Comparison of ENCODE assay signal across 9 cellular contexts in genomic region chr10:70331486-70332268, GRCh38. TPM values are rescaled to one million over a fixed set of nuclear protein-coding genes. Genes with fewer than 3 reads are reported as not detected.
DNase-seq lines count a peak whose midpoint lies in the region; ATAC-seq, FAIRE-seq and TF ChIP-seq lines count a peak whose summit lies in the region.
"Had no signal": no experiment of that assay in that cellular context is flagged by ENCODE, and none has a peak within 500 bp of the region (broad histone marks: within the 10 kb centered on the region; RNA-seq: fewer than 3 reads in every experiment).

No MANE protein-coding gene starts in this region.

- H3K36me3 ChIP-seq in lung (ENCODE audit: control insufficient read depth in 2 of 2, insufficient read depth in 2 of 2, low read length in 2 of 2) = no peaks in the 10 kb centered on the region

- H3K4me3 ChIP-seq in lung = no peak overlapping the region

- H3K9me3 Mint-ChIP-seq in CD4-positive, alpha-beta T cell = no peaks in the 10 kb centered on the region
- H3K9me3 Mint-ChIP-seq: neural crest cell had no signal

- intact Hi-C loops in CD4-positive, alpha-beta T cell (cut with DNase I, micrococcal nuclease) = no loop called here

- no peaks in the 10 kb centered on the region for H3K27me3 ChIP-seq in CD4-positive, alpha-beta T cell (ENCODE audit: control insufficient read depth, insufficient read depth, low read length)
- H3K27me3 ChIP-seq in lung (ENCODE audit: control insufficient read depth, insufficient read depth) = no peaks in the 10 kb centered on the region

- peaks cover 0 to 12% of the 10 kb centered on the region in 2 donors for H3K4me1 ChIP-seq in lung (ENCODE audit: control insufficient read depth in 2 of 2, insufficient read depth in 2 of 2, low read length in 2 of 2)

- no peak for TF ChIP-seq CTCF in CD4-positive, alpha-beta T cell (IDR thresholded peaks at IDR 0.05)
- no peak for TF ChIP-seq CTCF in lung (IDR thresholded peaks at IDR 0.05; ENCODE audit: control extremely low read depth, extremely low read depth)

- ATAC-seq in CD4-positive, alpha-beta T cell (ENCODE audit: poor library complexity) = peak; percentile 68
- peak; percentile 83 for ATAC-seq in lung (ENCODE audit: insufficient read depth, low FRiP score)
- no peak for ATAC-seq in HG02970 (IDR thresholded peaks at IDR 0.05; ENCODE audit: low FRiP score, unreplicated experiment)

- WGBS in lung, 2 donors = 16 to 31% methylated on average over 10 of the region's 10 CpGs

- peak; percentile 96 for FAIRE-seq in RCC 7860 (lab: Jason Lieb, UNC)

- H3K27ac Mint-ChIP-seq in CD4-positive, alpha-beta T cell = peak overlapping the region; percentile 24

- H3K27ac ChIP-seq in CD4-positive, alpha-beta T cell (ENCODE audit: low read depth, low read length) = no peak overlapping the region
- H3K27ac ChIP-seq in lung (ENCODE audit: low read depth in 1 of 2, low read length in 1 of 2) = peak overlapping the region in 1 of 2 donors; percentile 69

- H3K9me3 ChIP-seq in CD4-positive, alpha-beta T cell (ENCODE audit: control insufficient read depth, low read length) = no peaks in the 10 kb centered on the region
- peaks cover 0 to 3% of the 10 kb centered on the region in 2 donors for H3K9me3 ChIP-seq in lung (ENCODE audit: control insufficient read depth in 2 of 2, insufficient read depth in 1 of 2, low read length in 1 of 2)

- peaks cover 6% of the 10 kb centered on the region for H3K36me3 Mint-ChIP-seq in CD4-positive, alpha-beta T cell (ENCODE audit: low read depth)

- CTCF ChIA-PET in CD4-positive, alpha-beta T cell (lab: Charles Lee) = no interaction called here

- peaks cover 28% of the 10 kb centered on the region for H3K4me1 Mint-ChIP-seq in CD4-positive, alpha-beta T cell (ENCODE audit: low read depth)

- peak in 1 of 10 experiments; percentile 7 for DNase-seq in CD4-positive, alpha-beta T cell
- DNase-seq in GM19238 (ENCODE audit: insufficient read length, low spot score) = peak; percentile 59
- peak; percentile 26 for DNase-seq in HuH-7 (ENCODE audit: low spot score)
- DNase-seq in RCC 7860 (ENCODE audit: low spot score) = peak; percentile 98
- DNase-seq in dermis blood vessel endothelial cell = peak; percentile 89
- DNase-seq in lung (ENCODE audit: low spot score) = peak; percentile 63
- no peak for DNase-seq in NCI-H526 (lab: John Stamatoyannopoulos, UW)

- H3K27me3 Mint-ChIP-seq in CD4-positive, alpha-beta T cell = no peaks in the 10 kb centered on the region

- POLR2A ChIA-PET in CD4-positive, alpha-beta T cell (lab: Charles Lee) = no interaction called here

- no peak overlapping the region for H3K4me3 Mint-ChIP-seq in CD4-positive, alpha-beta T cell
- H3K4me3 Mint-ChIP-seq: neural crest cell had no signal

RNA-seq across cellular contexts. Expression of gene NPFFR1, which starts 47.9 kb away (rescaled TPM):
- total RNA-seq in CD4-positive, alpha-beta T cell = under 1 TPM in 1 of 2 experiments, not detected in 1; 0.03 TPM
- total RNA-seq in dermis blood vessel endothelial cell = not detected in 2 replicates
- 1 to 10 TPM in 1 of 2 donors, under 1 TPM in 1; 0.12 to 2.2 TPM for total RNA-seq in lung
- polyA plus RNA-seq in lung = under 1 TPM; 0.14 TPM
- total RNA-seq: neural crest cell had no signal

RNA-seq across cellular contexts. Expression of gene LRRC20, which starts 50.7 kb away (rescaled TPM):
- 1 to 10 TPM; 1.6 to 1.8 TPM for total RNA-seq in CD4-positive, alpha-beta T cell
- total RNA-seq in dermis blood vessel endothelial cell (9.0 and 15.0 TPM in 2 replicates), lung (10 to 100 TPM in 1 of 2 donors, 1 to 10 TPM in 1; 4.6 to 13.4 TPM)
- polyA plus RNA-seq in lung = 10 to 100 TPM in 1 of 2 donors, 1 to 10 TPM in 1; 5.9 to 10.0 TPM

Comparison
In these comparisons a context has a peak if more than half of its experiments do, and no peak if none do; other contexts are left out.
1. DNase-seq: peak in GM19238 (single experiment), HuH-7 (single experiment), RCC 7860 (single experiment), dermis blood vessel endothelial cell (single experiment) and lung (single experiment); none in NCI-H526 (0 of 2).